14 cellular contexts compared by ENCODE assay signal in the genomic region with DNA sequence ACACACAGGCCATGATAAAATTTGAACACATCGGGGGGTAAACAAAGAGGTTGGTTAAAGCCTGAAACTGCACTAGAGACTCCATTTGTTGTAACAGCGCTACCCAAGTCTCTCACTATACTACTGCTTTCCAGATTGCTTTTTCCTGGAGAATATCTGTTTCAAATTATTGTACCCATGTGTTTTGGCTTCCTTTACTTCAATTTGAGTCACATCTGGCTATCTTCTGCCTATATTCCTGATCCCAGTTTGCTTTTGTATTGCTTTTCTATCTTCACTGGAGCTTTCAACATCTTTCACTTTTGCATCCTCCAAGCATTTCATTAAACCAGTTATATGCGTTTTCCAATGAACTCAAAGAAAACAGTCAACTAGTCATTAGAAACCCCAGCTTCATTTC.
A peak's percentile ranks its signal among the peaks of the same experiment; 100 is the strongest.
DNase-seq lines count a peak whose midpoint lies in the region; ATAC-seq and TF ChIP-seq lines count a peak whose summit lies in the region.
"Had no signal": no experiment of that assay in that cellular context is flagged by ENCODE, and none has a peak within 500 bp of the region (broad histone marks: within the 10 kb centered on the region; RNA-seq: fewer than 3 reads in every experiment).

No MANE protein-coding gene starts in this region.

- no peak for DNase-seq in CD4-positive, CD25-positive, alpha-beta regulatory T cell
- DNase-seq in fibroblast of mammary gland (ENCODE audit: low read depth) = peak; percentile 40
- no peak for DNase-seq in putamen (ENCODE audit: low spot score)
- DNase-seq in medulla oblongata (ENCODE audit: extremely low spot score) = no peak
- DNase-seq: C1 segment of cervical spinal cord; Caco-2; CD8-positive, alpha-beta T cell; DMS153; DND-41; H9 had no signal

- H3K9me3 ChIP-seq in CD4-positive, CD25-positive, alpha-beta regulatory T cell (ENCODE audit: control insufficient read depth in 2 of 2, low read length in 2 of 2) = no peaks in the 10 kb centered on the region
- H3K9me3 ChIP-seq: Caco-2 had no signal

- no peak for ATAC-seq in CD4-positive, CD25-positive, alpha-beta regulatory T cell (ENCODE audit: low read depth in 2 of 2)
- no peak for ATAC-seq in GM21390 (IDR thresholded peaks at IDR 0.05; ENCODE audit: unreplicated experiment)
- ATAC-seq: CD8-positive, alpha-beta T cell; GM23338; HCT116 had no signal

- no peaks in the 10 kb centered on the region for H3K27me3 ChIP-seq in CD4-positive, CD25-positive, alpha-beta regulatory T cell (ENCODE audit: control insufficient read depth, insufficient read depth, low read length)

- TF ChIP-seq CTCF in VCaP (conservative IDR thresholded peaks at IDR 0.05) (no peak), fibroblast of mammary gland (conservative IDR thresholded peaks at IDR 0.05; ENCODE audit: control insufficient read depth, insufficient read depth, low read depth, low read length) (no peak)

- H3K9me3 Mint-ChIP-seq in CD4-positive, CD25-positive, alpha-beta regulatory T cell = no peaks in the 10 kb centered on the region
- H3K9me3 Mint-ChIP-seq: CD8-positive, alpha-beta T cell; GM23338; H9 had no signal

- H3K27ac ChIP-seq in CD4-positive, CD25-positive, alpha-beta regulatory T cell (ENCODE audit: insufficient read depth, low read length, poor library complexity, severe bottlenecking) = no peak overlapping the region
- peak overlapping the region; percentile 85; the same call in 1 of the 2 replicates for H3K27ac ChIP-seq in VCaP

- H3K27ac Mint-ChIP-seq in CD4-positive, CD25-positive, alpha-beta regulatory T cell = peak overlapping the region in 2 of 3 donors; percentile 0 to 44
- H3K27ac Mint-ChIP-seq: CD8-positive, alpha-beta T cell; GM23338; H9 had no signal

- H3K4me3 Mint-ChIP-seq in CD4-positive, CD25-positive, alpha-beta regulatory T cell = no peak overlapping the region
- H3K4me3 Mint-ChIP-seq: CD8-positive, alpha-beta T cell; GM23338; H9 had no signal

- peaks cover 7 to 32% (median 16%) of the 10 kb centered on the region in 4 donors for H3K4me1 Mint-ChIP-seq in CD4-positive, CD25-positive, alpha-beta regulatory T cell

- H3K36me3 Mint-ChIP-seq in CD4-positive, CD25-positive, alpha-beta regulatory T cell = no peaks in the 10 kb centered on the region
- H3K36me3 Mint-ChIP-seq: CD8-positive, alpha-beta T cell had no signal

- H3K4me3 ChIP-seq in CD4-positive, CD25-positive, alpha-beta regulatory T cell (ENCODE audit: low read depth, low read length) = no peak overlapping the region
- no peak overlapping the region for H3K4me3 ChIP-seq in fibroblast of mammary gland (ENCODE audit: control insufficient read depth, low read depth, low read length)
- H3K4me3 ChIP-seq: GM23338 had no signal

- H3K36me3 ChIP-seq in CD4-positive, CD25-positive, alpha-beta regulatory T cell (ENCODE audit: control insufficient read depth, insufficient read depth, low read length) = no peaks in the 10 kb centered on the region

- no peaks in the 10 kb centered on the region for H3K4me1 ChIP-seq in CD4-positive, CD25-positive, alpha-beta regulatory T cell (ENCODE audit: control insufficient read depth, insufficient read depth, low read length, poor library complexity, severe bottlenecking)
- H3K4me1 ChIP-seq: Caco-2 had no signal

- no peaks in the 10 kb centered on the region for H3K27me3 Mint-ChIP-seq in CD4-positive, CD25-positive, alpha-beta regulatory T cell
